Comparison of ENCODE assay signal across 8 cellular contexts in the genomic region with DNA sequence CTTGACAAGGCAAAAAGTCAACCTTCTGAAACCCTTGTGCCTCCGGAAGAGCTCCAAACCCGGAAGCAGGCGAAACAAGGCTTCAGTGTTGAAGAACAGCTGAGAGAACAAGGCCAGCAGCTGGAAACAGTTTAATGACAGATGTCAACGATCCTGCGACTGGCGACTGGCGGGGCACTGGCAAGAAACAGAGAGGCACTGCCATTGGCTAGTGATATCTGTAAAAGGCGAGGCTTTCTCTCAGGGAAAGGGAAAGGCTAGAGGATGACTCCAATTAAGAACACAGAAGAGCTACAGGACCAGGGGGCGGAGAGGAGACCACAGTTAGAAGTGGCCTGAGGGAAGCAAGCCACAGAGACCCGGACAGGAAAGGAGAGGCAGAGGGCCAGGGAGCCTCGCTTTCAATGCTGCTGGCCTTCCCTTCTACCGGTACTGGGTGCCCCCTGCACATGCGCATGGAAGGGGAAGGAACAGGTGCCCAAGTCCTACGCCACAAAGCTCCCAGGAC. TPM values are rescaled to one million over a fixed set of nuclear protein-coding genes. Genes with fewer than 3 reads are reported as not detected.
DNase-seq lines count a peak whose midpoint lies in the region; ATAC-seq and TF ChIP-seq lines count a peak whose summit lies in the region.

No MANE protein-coding gene starts in this region.

- no peak overlapping the region for H3K4me3 Mint-ChIP-seq in GM23338
- H3K4me3 Mint-ChIP-seq in stimulated activated naive CD8-positive, alpha-beta T cell treated with anti-CD3 and anti-CD28 coated beads, Interleukin-15, amount 100 ng/mL, for 72 hours = peak overlapping the region in 1 of 2 donors; percentile 40

- TF ChIP-seq EP300 in SK-N-SH (IDR thresholded peaks at IDR 0.05; ENCODE audit: borderline replicate concordance in 1 of 2, low read depth in 1 of 2, low read length in 1 of 2) = no peak

- ATAC-seq in GM23338 = peak; percentile 66
- peak; percentile 53 for ATAC-seq in Right ventricle myocardium inferior
- ATAC-seq in stimulated activated naive CD8-positive, alpha-beta T cell treated with anti-CD3 and anti-CD28 coated beads, Interleukin-15, amount 100 ng/mL, for 72 hours = no peak

- TF ChIP-seq CTCF in GM23338 (conservative IDR thresholded peaks at IDR 0.05; ENCODE audit: low read depth in 2 of 2) (no peak), SK-N-SH (IDR thresholded peaks at IDR 0.05) (no peak), GM20000 (IDR thresholded peaks at IDR 0.05; ENCODE audit: extremely low read depth, missing control alignments) (no peak)

- H3K4me1 ChIP-seq in GM23338 (ENCODE audit: insufficient read depth) (peaks cover 52% of the 10 kb centered on the region), SK-N-SH (ENCODE audit: control insufficient read depth in 1 of 2, insufficient read depth in 2 of 2, low read depth in 1 of 2, low read length in 1 of 2) (peaks cover 21 to 30% of the 10 kb centered on the region in 2 experiments)

- peak; percentile 40 for DNase-seq in GM23338 (ENCODE audit: low spot score)
- DNase-seq in SK-N-SH = peak; percentile 70
- peak; percentile 56 for DNase-seq in Right ventricle myocardium inferior (ENCODE audit: missing footprints)
- DNase-seq in posterior cingulate gyrus = peak in 7 of 10 donors; percentile 14 to 90 (median 51)
- DNase-seq in OCI-M1 (lab: John Stamatoyannopoulos, UW) = no peak
- DNase-seq in activated CD4-positive, alpha-beta T cell treated with anti-CD3 and anti-CD28 coated beads for 1 hour = no peak
- DNase-seq in stimulated activated naive CD8-positive, alpha-beta T cell treated with anti-CD3 and anti-CD28 coated beads, Interleukin-15, amount 100 ng/mL, for 72 hours = no peak
- DNase-seq in GM20000 (ENCODE audit: low spot score) = no peak

- POLR2A ChIA-PET in SK-N-SH (lab: Yijun Ruan, JAX) = interaction anchor here (0.8 to 1.4 kb wide), 3 partner anchors 16 to 42 kb away, joined by 4 to 7 read pairs (median 4); a partner anchor contains a TSS

- no peaks in the 10 kb centered on the region for H3K27me3 ChIP-seq in GM23338 (ENCODE audit: insufficient read depth)
- no peaks in the 10 kb centered on the region for H3K27me3 ChIP-seq in SK-N-SH (ENCODE audit: insufficient read depth)

- CTCF ChIA-PET in SK-N-SH (lab: Yijun Ruan, JAX) = interaction anchor here (1.0 to 1.2 kb wide), 3 partner anchors 10 to 29 kb away, joined by 3 read pairs; no protein-coding TSS in a partner anchor

- peaks cover 3% of the 10 kb centered on the region for H3K27me3 Mint-ChIP-seq in GM23338 (ENCODE audit: insufficient read depth, low read depth, poor library complexity)
- no peaks in the 10 kb centered on the region for H3K27me3 Mint-ChIP-seq in stimulated activated naive CD8-positive, alpha-beta T cell treated with anti-CD3 and anti-CD28 coated beads, Interleukin-15, amount 100 ng/mL, for 72 hours

- no peak overlapping the region for H3K9ac ChIP-seq in SK-N-SH

- H3K9me2 ChIP-seq in GM23338 (ENCODE audit: insufficient read depth) (no peaks in the 10 kb centered on the region), SK-N-SH (no peaks in the 10 kb centered on the region)

- peak overlapping the region; percentile 48 for H3K4me2 ChIP-seq in GM23338
- H3K4me2 ChIP-seq in SK-N-SH = peak overlapping the region; percentile 55

- no peak overlapping the region for H3K4me3 ChIP-seq in GM23338
- H3K4me3 ChIP-seq in SK-N-SH (ENCODE audit: low read depth in 2 of 2, low read length in 1 of 2) = peak overlapping the region in 1 of 2 experiments; percentile 6; a peak in 1 of 4 replicates

- H3K36me3 ChIP-seq in GM23338 (ENCODE audit: insufficient read depth) = peaks cover 12% of the 10 kb centered on the region; the same call in 1 of the 2 replicates
- H3K36me3 ChIP-seq in SK-N-SH (replicated peaks in 1 of 2; ENCODE audit: control insufficient read depth in 1 of 2, insufficient read depth in 2 of 2, low read length in 1 of 2) = peaks cover 20 to 38% of the 10 kb centered on the region in 2 experiments

- peaks cover 14% of the 10 kb centered on the region; the same call in 2 of the 3 replicates for H3K36me3 Mint-ChIP-seq in GM23338 (ENCODE audit: low read depth)

- no peaks in the 10 kb centered on the region for H3K9me3 ChIP-seq in SK-N-SH

- peaks cover 57% of the 10 kb centered on the region for H3K4me1 Mint-ChIP-seq in GM23338
- H3K4me1 Mint-ChIP-seq in stimulated activated naive CD8-positive, alpha-beta T cell treated with anti-CD3 and anti-CD28 coated beads, Interleukin-15, amount 100 ng/mL, for 72 hours = peaks cover 30% of the 10 kb centered on the region

- H4K20me1 ChIP-seq in GM23338 (replicated peaks; ENCODE audit: insufficient read depth) = peaks cover 81% of the 10 kb centered on the region
- peaks cover 98% of the 10 kb centered on the region for H4K20me1 ChIP-seq in SK-N-SH (ENCODE audit: insufficient read depth)

- H3F3A ChIP-seq in GM23338 (replicated peaks; ENCODE audit: low read depth) = no peaks in the 10 kb centered on the region; the same call in 1 of the 2 replicates
- H3F3A ChIP-seq in SK-N-SH (replicated peaks; ENCODE audit: insufficient read depth) = peaks cover 17% of the 10 kb centered on the region

- intact Hi-C loops in Right ventricle myocardium inferior (cut with DNase I) (loop anchor here (5.0 kb wide), 1 partner anchor 36 kb away; no protein-coding TSS in a partner anchor), posterior cingulate gyrus (cut with DNase I) (no loop called here)

- no peak overlapping the region; the same call in 1 of the 2 replicates for H3K27ac Mint-ChIP-seq in GM23338
- peak overlapping the region in 1 of 2 donors; percentile 6 for H3K27ac Mint-ChIP-seq in stimulated activated naive CD8-positive, alpha-beta T cell treated with anti-CD3 and anti-CD28 coated beads, Interleukin-15, amount 100 ng/mL, for 72 hours

- H3K27ac ChIP-seq in GM23338 (ENCODE audit: low read depth) (no peak overlapping the region; the same call in 1 of the 2 replicates), SK-N-SH (ENCODE audit: low read depth in 2 of 2, low read length in 1 of 2) (peak overlapping the region; percentile 56 to 81; a peak in 3 of 4 replicates)

- WGBS in SK-N-SH (ENCODE audit: low lambda C conversion rate) = 38% methylated on average over 12 of the region's 14 CpGs

- H2AFZ ChIP-seq in GM23338 (no peak overlapping the region), SK-N-SH (ENCODE audit: low read depth) (no peak overlapping the region)

- no peak for TF ChIP-seq RAD21 in SK-N-SH (IDR thresholded peaks at IDR 0.05; ENCODE audit: low read length)

- H3K9me3 Mint-ChIP-seq in GM23338 = no peaks in the 10 kb centered on the region
- H3K9me3 Mint-ChIP-seq in stimulated activated naive CD8-positive, alpha-beta T cell treated with anti-CD3 and anti-CD28 coated beads, Interleukin-15, amount 100 ng/mL, for 72 hours = no peaks in the 10 kb centered on the region

- H3K79me2 ChIP-seq in GM23338 (replicated peaks; ENCODE audit: insufficient read depth) (peaks cover 100% of the 10 kb centered on the region), SK-N-SH (ENCODE audit: insufficient read depth) (peaks cover 100% of the 10 kb centered on the region)

TF ChIP-seq in SK-N-SH, 30 proteins besides CTCF, POLR2A, EP300 and RAD21 (continues in another document):
- no peak for TF ChIP-seq GABPA (IDR thresholded peaks at IDR 0.05; ENCODE audit: low read depth)
- TF ChIP-seq, protein P1, sequence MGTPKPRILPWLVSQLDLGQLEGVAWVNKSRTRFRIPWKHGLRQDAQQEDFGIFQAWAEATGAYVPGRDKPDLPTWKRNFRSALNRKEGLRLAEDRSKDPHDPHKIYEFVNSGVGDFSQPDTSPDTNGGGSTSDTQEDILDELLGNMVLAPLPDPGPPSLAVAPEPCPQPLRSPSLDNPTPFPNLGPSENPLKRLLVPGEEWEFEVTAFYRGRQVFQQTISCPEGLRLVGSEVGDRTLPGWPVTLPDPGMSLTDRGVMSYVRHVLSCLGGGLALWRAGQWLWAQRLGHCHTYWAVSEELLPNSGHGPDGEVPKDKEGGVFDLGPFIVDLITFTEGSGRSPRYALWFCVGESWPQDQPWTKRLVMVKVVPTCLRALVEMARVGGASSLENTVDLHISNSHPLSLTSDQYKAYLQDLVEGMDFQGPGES (IDR thresholded peaks at IDR 0.05; ENCODE audit: low read depth, low read length) = no peak
- TF ChIP-seq RFX5 (IDR thresholded peaks at IDR 0.05; ENCODE audit: low read length) = no peak
- no peak for TF ChIP-seq FOSL2 (IDR thresholded peaks at IDR 0.05; ENCODE audit: borderline replicate concordance, low read depth)
- no peak for TF ChIP-seq TEAD4 (IDR thresholded peaks at IDR 0.05; ENCODE audit: borderline replicate concordance, insufficient read depth)
- no peak for TF ChIP-seq TAF1 (IDR thresholded peaks at IDR 0.05; ENCODE audit: borderline replicate concordance, low read depth, low read length)
- no peak for TF ChIP-seq SMC3 (IDR thresholded peaks at IDR 0.05; ENCODE audit: low read depth, low read length)
- TF ChIP-seq CHD2 (IDR thresholded peaks at IDR 0.05; ENCODE audit: low read length, partially characterized antibody) = no peak
- peak; percentile 13; the same call in 1 of the 2 replicates for TF ChIP-seq TCF12 (IDR thresholded peaks at IDR 0.05)
- TF ChIP-seq GATA2 (CRISPR knock-in tag; IDR thresholded peaks at IDR 0.05) = no peak
- TF ChIP-seq EZH2phosphoT487 (IDR thresholded peaks at IDR 0.05; ENCODE audit: borderline replicate concordance, low read depth) = no peak
- TF ChIP-seq, protein P2, sequence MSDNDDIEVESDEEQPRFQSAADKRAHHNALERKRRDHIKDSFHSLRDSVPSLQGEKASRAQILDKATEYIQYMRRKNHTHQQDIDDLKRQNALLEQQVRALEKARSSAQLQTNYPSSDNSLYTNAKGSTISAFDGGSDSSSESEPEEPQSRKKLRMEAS (IDR thresholded peaks at IDR 0.05; ENCODE audit: low read depth) = no peak
- TF ChIP-seq FOXM1 (IDR thresholded peaks at IDR 0.05; ENCODE audit: low read depth) = no peak
- TF ChIP-seq NRF1 (IDR thresholded peaks at IDR 0.05; ENCODE audit: low read depth, low read length) = peak; percentile 32; the same call in 1 of the 2 replicates
- TF ChIP-seq, protein P3, sequence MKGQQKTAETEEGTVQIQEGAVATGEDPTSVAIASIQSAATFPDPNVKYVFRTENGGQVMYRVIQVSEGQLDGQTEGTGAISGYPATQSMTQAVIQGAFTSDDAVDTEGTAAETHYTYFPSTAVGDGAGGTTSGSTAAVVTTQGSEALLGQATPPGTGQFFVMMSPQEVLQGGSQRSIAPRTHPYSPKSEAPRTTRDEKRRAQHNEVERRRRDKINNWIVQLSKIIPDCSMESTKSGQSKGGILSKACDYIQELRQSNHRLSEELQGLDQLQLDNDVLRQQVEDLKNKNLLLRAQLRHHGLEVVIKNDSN (IDR thresholded peaks at IDR 0.05; ENCODE audit: borderline replicate concordance, low read depth) = no peak
- peak; percentile 64; the same call in 1 of the 2 replicates for TF ChIP-seq SIN3A (IDR thresholded peaks at IDR 0.05; ENCODE audit: borderline replicate concordance, low read depth, low read length)

RNA-seq across cellular contexts. Expression of a gene that starts 19.4 kb away (rescaled TPM):
- 439 and 441 TPM in 2 replicates for total RNA-seq in GM23338 (2014; rRNA removed; shearing (Covaris generic))
- polyA plus RNA-seq in GM23338 (2016; fragmentation: Nextera tagmentation; extraction: Ambion mirVana) (309 and 317 TPM in 2 replicates), SK-N-SH (2012; rRNA removed) (666 and 846 TPM in 2 replicates)
- polyA plus RNA-seq in SK-N-SH (2012; cell fraction: cytosol; rRNA removed) = 1,012 and 1,342 TPM in 2 replicates
- polyA plus RNA-seq in SK-N-SH (2012; cell fraction: nucleus; rRNA removed) = 162 and 438 TPM in 2 replicates
- total RNA-seq in Right ventricle myocardium inferior = 583 TPM

Comparison
In these comparisons a context has a peak if more than half of its experiments do, and no peak if none do; other contexts are left out.
1. DNase-seq: peak in GM23338 (single experiment), SK-N-SH (single experiment), Right ventricle myocardium inferior (single experiment) and posterior cingulate gyrus (7 of 10); none in OCI-M1 (single experiment), activated CD4-positive, alpha-beta T cell treated with anti-CD3 and anti-CD28 coated beads for 1 hour (single experiment), stimulated activated naive CD8-positive, alpha-beta T cell treated with anti-CD3 and anti-CD28 coated beads, Interleukin-15, amount 100 ng/mL, for 72 hours (0 of 2) and GM20000 (single experiment).